ENCODE assay signal across 21 cellular contexts in the genomic region with DNA sequence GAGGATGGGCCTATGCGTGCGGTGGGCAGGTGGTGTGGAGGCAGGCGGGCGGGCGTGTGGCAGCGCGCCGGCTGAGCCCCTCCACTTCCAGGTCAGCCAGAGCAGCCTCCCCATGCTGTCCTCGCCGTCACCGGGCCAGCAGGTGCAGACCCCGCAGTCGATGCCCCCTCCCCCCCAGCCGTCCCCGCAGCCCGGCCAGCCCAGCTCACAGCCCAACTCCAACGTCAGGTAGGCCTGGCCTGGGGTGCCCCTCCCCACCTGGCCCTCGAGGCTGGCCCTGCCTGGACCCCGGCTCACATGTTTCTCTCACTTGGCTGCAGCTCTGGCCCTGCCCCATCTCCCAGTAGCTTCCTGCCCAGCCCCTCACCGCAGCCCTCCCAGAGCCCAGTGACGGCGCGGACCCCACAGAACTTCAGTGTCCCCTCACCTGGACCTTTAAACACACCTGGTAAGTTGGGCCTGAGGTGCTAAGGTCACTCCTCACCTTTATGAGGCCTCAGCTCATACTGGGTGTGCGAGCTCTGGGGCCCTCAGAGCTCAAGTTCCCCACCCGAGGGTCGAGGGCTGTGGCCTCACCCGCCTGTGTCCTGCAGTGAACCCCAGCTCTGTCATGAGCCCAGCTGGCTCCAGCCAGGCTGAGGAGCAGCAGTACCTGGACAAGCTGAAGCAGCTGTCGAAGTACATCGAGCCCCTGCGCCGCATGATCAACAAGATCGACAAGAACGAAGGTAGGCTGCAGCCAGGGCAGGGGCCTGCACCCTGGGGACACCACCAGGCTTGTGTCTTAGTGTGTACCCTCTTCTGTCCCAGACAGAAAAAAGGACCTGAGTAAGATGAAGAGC.
A peak's percentile ranks its signal among the peaks of the same experiment; 100 is the strongest.
DNase-seq lines count a peak whose midpoint lies in the region; ATAC-seq and TF ChIP-seq lines count a peak whose summit lies in the region.
"Had no signal": no experiment of that assay in that cellular context is flagged by ENCODE, and none has a peak within 500 bp of the region (broad histone marks: within the 10 kb centered on the region; RNA-seq: fewer than 3 reads in every experiment).

No MANE protein-coding gene starts in this region.

- no peak overlapping the region for H3K4me3 Mint-ChIP-seq in effector memory CD8-positive, alpha-beta T cell
- H3K4me3 Mint-ChIP-seq: CD8-positive, alpha-beta T cell; IgD-negative memory B cell had no signal

- H4K5ac ChIP-seq in mesendoderm (ENCODE audit: low read length) = no peak overlapping the region

- no CpG with 5 or more reads among the region's 33 CpGs for WGBS in trophoblast cell (ENCODE audit: extremely low coverage, insufficient coverage, insufficient read length)
- WGBS in mesendoderm (ENCODE audit: extremely low coverage, insufficient coverage, low lambda C conversion rate) = no CpG with 5 or more reads among the region's 33 CpGs
- 93 to 95% methylated on average over 33 of the region's 33 CpGs for WGBS in sigmoid colon, 2 donors

- H4K91ac ChIP-seq in trophoblast cell (ENCODE audit: low read depth, low read length) = no peak overlapping the region

- H3K9me3 ChIP-seq in RWPE2 (ENCODE audit: severe bottlenecking) (no peaks in the 10 kb centered on the region), trophoblast cell (ENCODE audit: insufficient read depth, low read depth, low read length) (no peaks in the 10 kb centered on the region), sigmoid colon (no peaks in the 10 kb centered on the region)
- H3K9me3 ChIP-seq: BLaER1, HAP-1, MG63, SJSA1 had no signal

- no peak overlapping the region for H3K4me3 ChIP-seq in RWPE2 (ENCODE audit: severe bottlenecking)
- H3K4me3 ChIP-seq in trophoblast cell (ENCODE audit: low read depth, low read length) = peak overlapping the region; percentile 7
- H3K4me3 ChIP-seq in mesendoderm (ENCODE audit: low read length) = no peak overlapping the region
- no peak overlapping the region for H3K4me3 ChIP-seq in sigmoid colon
- H3K4me3 ChIP-seq: BLaER1, HAP-1, MG63, SJSA1 had no signal

- H3K36me3 ChIP-seq in RWPE2 (ENCODE audit: low read depth) (peaks cover 84% of the 10 kb centered on the region), trophoblast cell (ENCODE audit: control insufficient read depth in 1 of 2, insufficient read depth in 2 of 2, low read length in 2 of 2) (peaks cover 98 to 99% of the 10 kb centered on the region in 2 experiments), mesendoderm (ENCODE audit: control insufficient read depth, insufficient read depth, low read length) (peaks cover 2% of the 10 kb centered on the region), sigmoid colon (peaks cover 55 to 100% (median 78%) of the 10 kb centered on the region in 4 donors)

- H2AK5ac ChIP-seq in trophoblast cell (ENCODE audit: low read length) (no peak overlapping the region), mesendoderm (ENCODE audit: low read length) (no peak overlapping the region)

- H3K36me3 Mint-ChIP-seq in effector memory CD8-positive, alpha-beta T cell (ENCODE audit: insufficient read depth) = peaks cover 85% of the 10 kb centered on the region

- no peaks in the 10 kb centered on the region for H3K27me3 ChIP-seq in RWPE2 (ENCODE audit: insufficient read depth, poor library complexity, severe bottlenecking)
- no peaks in the 10 kb centered on the region for H3K27me3 ChIP-seq in trophoblast cell (ENCODE audit: insufficient read depth, low read length)
- H3K27me3 ChIP-seq in mesendoderm (ENCODE audit: insufficient read depth, low read length, poor library complexity) = no peaks in the 10 kb centered on the region
- no peaks in the 10 kb centered on the region for H3K27me3 ChIP-seq in sigmoid colon
- H3K27me3 ChIP-seq: BLaER1, MG63, SJSA1 had no signal

- intact Hi-C loops in Right ventricle myocardium superior (cut with DNase I) (no loop called here), left ventricle myocardium superior (cut with micrococcal nuclease) (no loop called here), sigmoid colon (cut with DNase I) (no loop called here)

- no peak overlapping the region for H4K8ac ChIP-seq in trophoblast cell (ENCODE audit: low read depth, low read length)
- no peak overlapping the region for H4K8ac ChIP-seq in mesendoderm (ENCODE audit: low read depth, low read length)

- no peak overlapping the region for H2BK12ac ChIP-seq in trophoblast cell (ENCODE audit: low read length)

- H3K27me3 Mint-ChIP-seq in effector memory CD8-positive, alpha-beta T cell = no peaks in the 10 kb centered on the region
- H3K27me3 Mint-ChIP-seq: IgD-negative memory B cell had no signal

- H2AFZ ChIP-seq in trophoblast cell (ENCODE audit: insufficient read depth, low read length, poor library complexity) = no peak overlapping the region

- no peak for ATAC-seq in Right ventricle myocardium superior (ENCODE audit: poor library complexity)
- no peak for ATAC-seq in left ventricle myocardium superior
- no peak for ATAC-seq in RWPE2 (ENCODE audit: low read depth)
- no peak for ATAC-seq in effector memory CD8-positive, alpha-beta T cell (replicated peaks)
- ATAC-seq: CD8-positive, alpha-beta T cell; PC-3 had no signal

- H3K14ac ChIP-seq in trophoblast cell (ENCODE audit: low read length) = no peak overlapping the region

- H3K79me1 ChIP-seq in trophoblast cell (ENCODE audit: low read length) (no peaks in the 10 kb centered on the region), mesendoderm (ENCODE audit: low read length) (no peaks in the 10 kb centered on the region)

- no peak overlapping the region for H3K27ac ChIP-seq in RWPE2 (ENCODE audit: poor library complexity, severe bottlenecking)
- H3K27ac ChIP-seq in trophoblast cell (ENCODE audit: low read depth, low read length) = no peak overlapping the region
- H3K27ac ChIP-seq in mesendoderm (ENCODE audit: low read depth, low read length) = no peak overlapping the region
- H3K27ac ChIP-seq in sigmoid colon = no peak overlapping the region
- H3K27ac ChIP-seq: BLaER1, SJSA1 had no signal

- no peak overlapping the region for H3K56ac ChIP-seq in mesendoderm (ENCODE audit: low read length)

- H3K23ac ChIP-seq in trophoblast cell (ENCODE audit: low read length) (no peak overlapping the region), mesendoderm (ENCODE audit: low read length) (no peak overlapping the region)

- H3K9ac ChIP-seq in trophoblast cell (ENCODE audit: low read length) (no peak overlapping the region), mesendoderm (ENCODE audit: low read length) (no peak overlapping the region)
- H3K9ac ChIP-seq: BLaER1 had no signal

- H3K9me3 Mint-ChIP-seq in effector memory CD8-positive, alpha-beta T cell = no peaks in the 10 kb centered on the region
- H3K9me3 Mint-ChIP-seq: CD8-positive, alpha-beta T cell; IgD-negative memory B cell had no signal

- DNase-seq in Right ventricle myocardium superior (peak; percentile 31), left ventricle myocardium superior (no peak), RWPE2 (ENCODE audit: low spot score) (peak; percentile 53), trophoblast cell (no peak), mesendoderm (no peak), DMS 273 (lab: John Stamatoyannopoulos, UW; ENCODE audit: unreplicated experiment) (no peak), sigmoid colon (no peak)
- DNase-seq in effector memory CD8-positive, alpha-beta T cell = no peak
- DNase-seq: Calu3, NCI-H1048, NCI-H1436, NCI-H1930, NCI-H226, RPMI8226 had no signal

- H2BK15ac ChIP-seq in mesendoderm (replicated peaks; ENCODE audit: low read depth) = no peak overlapping the region

- H3K27ac Mint-ChIP-seq in effector memory CD8-positive, alpha-beta T cell = peak overlapping the region; percentile 58 to 80

- H2BK5ac ChIP-seq in trophoblast cell (ENCODE audit: low read depth, low read length, poor library complexity) (no peak overlapping the region), mesendoderm (ENCODE audit: low read length) (no peak overlapping the region)

- TF ChIP-seq CTCF in RWPE2 (IDR thresholded peaks at IDR 0.05; ENCODE audit: poor library complexity, severe bottlenecking) = no peak
- TF ChIP-seq CTCF in sigmoid colon (IDR thresholded peaks at IDR 0.05) = no peak

- no peak overlapping the region for H3K18ac ChIP-seq in trophoblast cell (ENCODE audit: low read length)
- no peak overlapping the region for H3K18ac ChIP-seq in mesendoderm (ENCODE audit: low read length)

- H3K4me1 ChIP-seq in RWPE2 (ENCODE audit: insufficient read depth, poor library complexity, severe bottlenecking) (no peaks in the 10 kb centered on the region), trophoblast cell (ENCODE audit: control insufficient read depth in 1 of 2, insufficient read depth in 2 of 2, low read length in 2 of 2) (no peaks in the 10 kb centered on the region), mesendoderm (ENCODE audit: control insufficient read depth, low read depth, low read length) (no peaks in the 10 kb centered on the region), sigmoid colon (no peaks in the 10 kb centered on the region)
- H3K4me1 ChIP-seq: HAP-1, SJSA1 had no signal

- no peak overlapping the region for H4K12ac ChIP-seq in trophoblast cell (ENCODE audit: low read depth, low read length)

- H2BK120ac ChIP-seq in trophoblast cell (ENCODE audit: insufficient read depth, low read length, poor library complexity) (no peak overlapping the region), mesendoderm (ENCODE audit: low read depth, low read length) (no peak overlapping the region)

- TF ChIP-seq EP300 in sigmoid colon (IDR thresholded peaks at IDR 0.05) = no peak

- no peak for TF ChIP-seq POLR2A in sigmoid colon (IDR thresholded peaks at IDR 0.05)

- H3K4me2 ChIP-seq in trophoblast cell (ENCODE audit: low read length) (no peak overlapping the region), mesendoderm (ENCODE audit: low read length) (no peak overlapping the region)
- H3K4me2 ChIP-seq: BLaER1 had no signal

- H3K4ac ChIP-seq in trophoblast cell (ENCODE audit: low read depth, low read length) (no peak overlapping the region), mesendoderm (ENCODE audit: low read depth, low read length) (no peak overlapping the region)

- peaks cover 19 to 27% of the 10 kb centered on the region in 2 donors for H3K4me1 Mint-ChIP-seq in effector memory CD8-positive, alpha-beta T cell (ENCODE audit: low read depth in 2 of 2)
- H3K4me1 Mint-ChIP-seq: IgD-negative memory B cell had no signal

- H3K79me2 ChIP-seq in trophoblast cell (ENCODE audit: control insufficient read depth, insufficient read depth, low read length, poor library complexity) (no peaks in the 10 kb centered on the region), mesendoderm (ENCODE audit: control insufficient read depth, insufficient read depth, low read length) (no peaks in the 10 kb centered on the region)

Comparison
In these comparisons a context has a peak if more than half of its experiments do, and no peak if none do; other contexts are left out.
1. DNase-seq: peak in Right ventricle myocardium superior (single experiment) and RWPE2 (single experiment); none in left ventricle myocardium superior (single experiment), effector memory CD8-positive, alpha-beta T cell (0 of 3), trophoblast cell (0 of 2), mesendoderm (single experiment), DMS 273 (single experiment) and sigmoid colon (single experiment).